In the genomic region with DNA sequence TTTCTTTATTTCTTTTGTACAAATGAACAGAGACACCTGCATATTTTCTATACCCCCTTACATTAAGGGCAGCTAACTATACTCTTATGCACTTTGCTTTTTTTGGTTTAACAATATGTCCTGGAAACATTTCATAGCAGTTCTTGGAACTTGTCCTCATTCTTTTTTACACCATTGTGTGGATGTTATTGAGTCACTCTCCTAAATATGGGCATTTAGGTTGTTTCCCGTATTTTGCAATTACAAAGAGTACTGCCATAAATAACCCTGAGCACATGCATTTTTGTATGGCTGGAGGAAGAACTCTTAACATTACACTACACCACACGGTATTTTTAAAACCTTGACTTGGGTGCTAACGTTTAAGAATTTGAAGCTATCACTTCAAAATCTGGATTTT, we compare ENCODE assay signal across 1 cellular context.
TF ChIP-seq lines count a peak whose summit lies in the region.

No MANE protein-coding gene starts in this region.

TF ChIP-seq in HepG2, 621 proteins besides CTCF, POLR2A, EP300 and RAD21:
- TF ChIP-seq HNF4A (CRISPR knock-in tag; IDR thresholded peaks at IDR 0.05) (no peak), ESRRA (CRISPR knock-in tag; IDR thresholded peaks at IDR 0.05; ENCODE audit: low read depth) (no peak), NKX3-1 (CRISPR knock-in tag; IDR thresholded peaks at IDR 0.05) (no peak), GABPB1 (CRISPR knock-in tag; IDR thresholded peaks at IDR 0.05) (no peak), ZNF839 (CRISPR knock-in tag; IDR thresholded peaks at IDR 0.05; ENCODE audit: borderline replicate concordance) (no peak), SRF (IDR thresholded peaks at IDR 0.05; ENCODE audit: low read depth, low read length) (0 out of 2 replicates have a peak, but pooled peaks have one; percentile 21), NFIC (IDR thresholded peaks at IDR 0.05; ENCODE audit: low read length) (no peak)
- TF ChIP-seq, protein P1, sequence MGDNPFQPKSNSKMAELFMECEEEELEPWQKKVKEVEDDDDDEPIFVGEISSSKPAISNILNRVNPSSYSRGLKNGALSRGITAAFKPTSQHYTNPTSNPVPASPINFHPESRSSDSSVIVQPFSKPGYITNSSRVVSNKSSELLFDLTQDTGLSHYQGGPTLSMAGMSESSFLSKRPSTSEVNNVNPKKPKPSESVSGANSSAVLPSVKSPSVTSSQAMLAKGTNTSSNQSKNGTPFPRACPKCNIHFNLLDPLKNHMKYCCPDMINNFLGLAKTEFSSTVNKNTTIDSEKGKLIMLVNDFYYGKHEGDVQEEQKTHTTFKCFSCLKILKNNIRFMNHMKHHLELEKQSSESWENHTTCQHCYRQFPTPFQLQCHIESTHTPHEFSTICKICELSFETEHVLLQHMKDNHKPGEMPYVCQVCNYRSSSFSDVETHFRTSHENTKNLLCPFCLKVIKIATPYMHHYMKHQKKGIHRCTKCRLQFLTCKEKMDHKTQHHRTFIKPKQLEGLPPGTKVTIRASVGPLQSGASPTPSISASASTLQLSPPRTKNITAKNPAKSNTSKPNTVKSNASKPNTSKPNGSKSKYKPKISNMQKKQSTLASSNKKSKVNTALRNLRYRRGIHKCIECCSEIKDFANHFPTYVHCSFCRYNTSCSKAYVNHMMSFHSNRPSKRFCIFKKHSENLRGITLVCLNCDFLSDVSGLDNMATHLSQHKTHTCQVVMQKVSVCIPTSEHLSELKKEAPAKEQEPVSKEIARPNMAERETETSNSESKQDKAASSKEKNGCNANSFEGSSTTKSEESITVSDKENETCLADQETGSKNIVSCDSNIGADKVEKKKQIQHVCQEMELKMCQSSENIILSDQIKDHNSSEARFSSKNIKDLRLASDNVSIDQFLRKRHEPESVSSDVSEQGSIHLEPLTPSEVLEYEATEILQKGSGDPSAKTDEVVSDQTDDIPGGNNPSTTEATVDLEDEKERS (CRISPR knock-in tag; IDR thresholded peaks at IDR 0.05) = no peak
